Comparison of ENCODE assay signal across 15 cellular contexts in the genomic region with DNA sequence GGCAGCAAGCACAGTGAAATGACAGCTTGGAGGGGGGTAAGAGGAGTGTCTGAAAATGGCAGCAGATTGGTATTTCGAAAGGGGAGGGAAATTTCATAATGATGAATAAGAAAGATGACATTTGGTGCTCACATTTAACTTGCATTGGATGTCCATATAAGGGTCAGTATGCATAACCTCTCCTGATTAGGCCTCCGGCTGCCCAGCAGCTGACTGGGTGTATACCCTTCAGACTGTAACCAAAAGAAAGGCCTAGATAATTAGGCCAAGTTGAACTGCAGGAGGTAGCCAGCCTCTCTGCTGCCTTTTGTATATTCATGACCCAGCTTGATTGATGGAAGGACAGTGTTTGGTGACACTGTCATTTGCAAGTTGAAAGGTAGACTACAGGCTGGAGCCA.
DNase-seq lines count a peak whose midpoint lies in the region; ATAC-seq, FAIRE-seq and TF ChIP-seq lines count a peak whose summit lies in the region.
"Had no signal": no experiment of that assay in that cellular context is flagged by ENCODE, and none has a peak within 500 bp of the region (broad histone marks: within the 10 kb centered on the region; RNA-seq: fewer than 3 reads in every experiment).

No MANE protein-coding gene starts in this region.

- peak; percentile 3 for DNase-seq in AG08395 (ENCODE audit: low spot score)
- DNase-seq in H54 (ENCODE audit: insufficient read length, low spot score): no peak
- DNase-seq in NCI-H748 (lab: John Stamatoyannopoulos, UW; ENCODE audit: unreplicated experiment): peak; percentile 91
- DNase-seq in endodermal cell: no peak
- no peak for DNase-seq in Kasumi-1 (lab: John Stamatoyannopoulos, UW)
- DNase-seq in activated CD8-positive, alpha-beta memory T cell treated with anti-CD3 and anti-CD28 coated beads for 24 hours: no peak
- DNase-seq: activated T-cell treated with anti-CD3 and anti-CD28 coated beads, Interleukin-2, amount 50 U/mL, for 48 hours; DND-41; H7; stimulated activated CD4-positive, alpha-beta T cell treated with anti-CD3 and anti-CD28 coated beads, Interleukin-15, amount 100 ng/mL, for 24 hours had no signal

- no peaks in the 10 kb centered on the region for H3K4me1 ChIP-seq in endodermal cell (ENCODE audit: control insufficient read depth, insufficient read depth, low read length)

- H3K9me3 Mint-ChIP-seq in endodermal cell: no peaks in the 10 kb centered on the region
- H3K9me3 Mint-ChIP-seq in stimulated activated memory B cell treated with anti-CD40 and anti-IgM and Interleukin-4, amounts not matched to agents 10 μg/mL and 1 μg/mL and 100 μg/mL, for 72 hours: no peaks in the 10 kb centered on the region

- H3K4me3 ChIP-seq in endodermal cell (ENCODE audit: low read length): no peak overlapping the region
- H3K4me3 ChIP-seq: lung, SK-N-MC had no signal

- peak; percentile 97 for FAIRE-seq in H54 (lab: Jason Lieb, UNC)

- no peak overlapping the region for H3K9ac ChIP-seq in endodermal cell (ENCODE audit: extremely low read depth, low read length, poor library complexity, severe bottlenecking)

- no peak overlapping the region for H3K27ac Mint-ChIP-seq in endodermal cell
- H3K27ac Mint-ChIP-seq in stimulated activated memory B cell treated with anti-CD40 and anti-IgM and Interleukin-4, amounts not matched to agents 10 μg/mL and 1 μg/mL and 100 μg/mL, for 72 hours: no peak overlapping the region

- H3K27me3 ChIP-seq in endodermal cell (ENCODE audit: control insufficient read depth, insufficient read depth, low read length, poor library complexity, severe bottlenecking): no peaks in the 10 kb centered on the region
- H3K27me3 ChIP-seq: neutrophil had no signal

- H3K4me3 Mint-ChIP-seq in endodermal cell: no peak overlapping the region
- H3K4me3 Mint-ChIP-seq in stimulated activated memory B cell treated with anti-CD40 and anti-IgM and Interleukin-4, amounts not matched to agents 10 μg/mL and 1 μg/mL and 100 μg/mL, for 72 hours: no peak overlapping the region

- H3K9me3 ChIP-seq in endodermal cell (ENCODE audit: control insufficient read depth, low read length): no peaks in the 10 kb centered on the region
- H3K9me3 ChIP-seq: neutrophil had no signal

- H3K36me3 ChIP-seq in endodermal cell (ENCODE audit: control insufficient read depth, insufficient read depth, low read length): no peaks in the 10 kb centered on the region
- H3K36me3 ChIP-seq: neutrophil had no signal

- H3K27ac ChIP-seq in endodermal cell (ENCODE audit: low read depth, low read length): peak overlapping the region; percentile 82
- H3K27ac ChIP-seq: neutrophil, SK-N-MC had no signal

- H3K27me3 Mint-ChIP-seq in endodermal cell (ENCODE audit: insufficient read depth): no peaks in the 10 kb centered on the region
- H3K27me3 Mint-ChIP-seq in stimulated activated memory B cell treated with anti-CD40 and anti-IgM and Interleukin-4, amounts not matched to agents 10 μg/mL and 1 μg/mL and 100 μg/mL, for 72 hours: no peaks in the 10 kb centered on the region

- no peak for ATAC-seq in HG03108 (IDR thresholded peaks at IDR 0.05; ENCODE audit: unreplicated experiment)
- no peak for ATAC-seq in stimulated activated memory B cell treated with anti-CD40 and anti-IgM and Interleukin-4, amounts not matched to agents 10 μg/mL and 1 μg/mL and 100 μg/mL, for 72 hours

- no peak for TF ChIP-seq CTCF in endodermal cell (conservative IDR thresholded peaks at IDR 0.05)

- WGBS in endodermal cell (ENCODE audit: insufficient coverage in 1 of 2, insufficient read length in 1 of 2), 2 experiments: 32 to 70% methylated on average over 2 of the region's 2 CpGs

- H3K36me3 Mint-ChIP-seq in endodermal cell (ENCODE audit: low read depth): no peaks in the 10 kb centered on the region
- H3K36me3 Mint-ChIP-seq in stimulated activated memory B cell treated with anti-CD40 and anti-IgM and Interleukin-4, amounts not matched to agents 10 μg/mL and 1 μg/mL and 100 μg/mL, for 72 hours: peaks cover 15% of the 10 kb centered on the region

- TF ChIP-seq POLR2A in H54 (IDR thresholded peaks at IDR 0.05; ENCODE audit: low read depth, low read length): no peak

- peaks cover 14% of the 10 kb centered on the region for H3K4me1 Mint-ChIP-seq in endodermal cell
- peaks cover 8% of the 10 kb centered on the region for H3K4me1 Mint-ChIP-seq in stimulated activated memory B cell treated with anti-CD40 and anti-IgM and Interleukin-4, amounts not matched to agents 10 μg/mL and 1 μg/mL and 100 μg/mL, for 72 hours

Comparison
In these comparisons a context has a peak if more than half of its experiments do, and no peak if none do; other contexts are left out.
1. DNase-seq: peak in AG08395 (single experiment) and NCI-H748 (single experiment); none in H54 (single experiment), endodermal cell (single experiment), Kasumi-1 (0 of 2) and activated CD8-positive, alpha-beta memory T cell treated with anti-CD3 and anti-CD28 coated beads for 24 hours (single experiment).